In genomic region chr11:87878373-87878779, GRCh38 we compare ENCODE assay signal across 8 cellular contexts.
DNase-seq lines count a peak whose midpoint lies in the region; ATAC-seq, FAIRE-seq and TF ChIP-seq lines count a peak whose summit lies in the region.

No MANE protein-coding gene starts in this region.

- H3K4me1 ChIP-seq in OCI-LY7 (ENCODE audit: insufficient read depth, low read length, poor library complexity, severe bottlenecking) (peaks cover 13% of the 10 kb centered on the region), thoracic aorta (ENCODE audit: control insufficient read depth in 1 of 2, low read depth in 2 of 2) (no peaks in the 10 kb centered on the region)

- POLR2A ChIA-PET in OCI-LY7 (lab: Charles Lee), result interaction anchor here (0.6 to 1.5 kb wide), 5 partner anchors 14 to 423 kb away, joined by 3 to 4 read pairs (median 3); no protein-coding TSS in a partner anchor

- no peak for TF ChIP-seq POLR2A in GM12892 (IDR thresholded peaks at IDR 0.05; ENCODE audit: low read depth, low read length)

- FAIRE-seq in GM12892 (lab: Jason Lieb, UNC), result no peak

- no peaks in the 10 kb centered on the region for H4K20me1 ChIP-seq in OCI-LY7 (ENCODE audit: insufficient read depth, low read length)

- peak; percentile 1 for DNase-seq in SIG-M5 treated with dmso at 0.1 percent for 504 hours (lab: John Stamatoyannopoulos, UW; ENCODE audit: unreplicated experiment)
- DNase-seq in SIG-M5 (lab: John Stamatoyannopoulos, UW), result no peak
- peak; percentile 53 for DNase-seq in OCI-LY7 (ENCODE audit: low spot score)
- DNase-seq in fibroblast of peridontal ligament (ENCODE audit: extremely low read depth), result peak; percentile 76
- DNase-seq in thoracic aorta (ENCODE audit: low spot score), result no peak
- no peak for DNase-seq in omental fat pad (ENCODE audit: low spot score)
- no peak for DNase-seq in Right ventricle myocardium superior
- DNase-seq in GM12892 (ENCODE audit: insufficient read length), result no peak

- H2AFZ ChIP-seq in OCI-LY7 (ENCODE audit: low read length), result no peak overlapping the region

- no peaks in the 10 kb centered on the region for H3K79me2 ChIP-seq in OCI-LY7 (ENCODE audit: insufficient read depth, low read depth, low read length)

- H3K4me2 ChIP-seq in OCI-LY7 (ENCODE audit: low read length), result peak overlapping the region; percentile 56

- TF ChIP-seq CTCF in OCI-LY7 (conservative IDR thresholded peaks at IDR 0.05; ENCODE audit: low read length), result peak; percentile 85
- peak; percentile 12 for TF ChIP-seq CTCF in thoracic aorta (IDR thresholded peaks at IDR 0.05)
- no peak for TF ChIP-seq CTCF in omental fat pad (IDR thresholded peaks at IDR 0.05)

- H3K4me3 ChIP-seq in OCI-LY7 (ENCODE audit: low read depth, low read length, poor library complexity, severe bottlenecking) (no peak overlapping the region), thoracic aorta (no peak overlapping the region)

- H3K27me3 ChIP-seq in thoracic aorta (replicated peaks; ENCODE audit: insufficient read depth), result no peaks in the 10 kb centered on the region

- H3K36me3 ChIP-seq in OCI-LY7 (ENCODE audit: insufficient read depth, low read length) (no peaks in the 10 kb centered on the region), thoracic aorta (no peaks in the 10 kb centered on the region)

- no peaks in the 10 kb centered on the region for H3K9me3 ChIP-seq in OCI-LY7 (ENCODE audit: low read length)
- H3K9me3 ChIP-seq in thoracic aorta, result no peaks in the 10 kb centered on the region

- H3K9me2 ChIP-seq in OCI-LY7 (ENCODE audit: insufficient read depth, low read length), result no peaks in the 10 kb centered on the region

- ATAC-seq in thoracic aorta (ENCODE audit: insufficient number of reproducible peaks, low FRiP score, low read depth) (no peak), omental fat pad (ENCODE audit: low FRiP score) (no peak), Right ventricle myocardium superior (ENCODE audit: poor library complexity) (no peak)

- intact Hi-C loops in OCI-LY7 (cut with micrococcal nuclease; ENCODE audit: unreplicated experiment), result loop anchor here (2.0 to 5.0 kb wide), 3 partner anchors 416 to 666 kb away; no protein-coding TSS in a partner anchor
- intact Hi-C loops in Right ventricle myocardium superior (cut with DNase I), result no loop called here

- peak overlapping the region; percentile 21 for H3K27ac ChIP-seq in OCI-LY7 (ENCODE audit: low read depth, low read length, poor library complexity, severe bottlenecking)
- no peak overlapping the region for H3K27ac ChIP-seq in thoracic aorta

- CTCF ChIA-PET in OCI-LY7 (lab: Charles Lee; ENCODE audit: unreplicated experiment), result interaction anchor here (0.5 to 0.6 kb wide), 2 partner anchors 16 to 1711 kb away, joined by 3 read pairs; no protein-coding TSS in a partner anchor

- no TSS peak for BruUV-seq in OCI-LY7 (replicated peaks; lab: Mats Ljungman, UMichigan)

Comparison
In these comparisons a context has a peak if more than half of its experiments do, and no peak if none do; other contexts are left out.
1. DNase-seq: peak in SIG-M5 treated with dmso at 0.1 percent for 504 hours (single experiment), OCI-LY7 (single experiment) and fibroblast of peridontal ligament (single experiment); none in SIG-M5 (single experiment), thoracic aorta (single experiment), omental fat pad (single experiment), Right ventricle myocardium superior (single experiment) and GM12892 (single experiment).
2. CTCF ChIP-seq: peak in OCI-LY7 (single experiment) and thoracic aorta (single experiment); none in omental fat pad (0 of 3).